2 cellular contexts compared by ENCODE assay signal in the genomic region with DNA sequence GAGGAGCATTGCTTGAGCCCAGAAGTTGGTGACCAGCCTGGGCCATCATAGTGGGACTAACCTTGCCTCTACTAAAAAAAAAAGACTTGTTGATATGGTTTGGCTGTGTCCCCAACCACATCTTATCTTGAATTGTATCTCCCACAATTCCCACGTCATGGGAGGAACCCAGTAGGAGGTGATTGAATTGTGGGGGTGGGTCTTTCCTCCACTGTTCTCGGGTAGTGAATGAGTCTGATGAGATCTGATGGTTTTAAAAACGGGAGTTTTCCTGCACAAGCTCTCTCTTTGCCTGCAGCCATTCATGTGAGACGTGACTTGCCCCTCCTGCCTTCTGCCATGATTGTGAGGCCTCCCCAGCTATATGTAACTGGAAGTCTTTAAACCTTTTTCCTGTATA.
TF ChIP-seq lines count a peak whose summit lies in the region.

No MANE protein-coding gene starts in this region.

TF ChIP-seq in HEK293, 187 proteins besides CTCF, POLR2A, EP300 and RAD21 (continued from another document):
- TF ChIP-seq, protein P1, sequence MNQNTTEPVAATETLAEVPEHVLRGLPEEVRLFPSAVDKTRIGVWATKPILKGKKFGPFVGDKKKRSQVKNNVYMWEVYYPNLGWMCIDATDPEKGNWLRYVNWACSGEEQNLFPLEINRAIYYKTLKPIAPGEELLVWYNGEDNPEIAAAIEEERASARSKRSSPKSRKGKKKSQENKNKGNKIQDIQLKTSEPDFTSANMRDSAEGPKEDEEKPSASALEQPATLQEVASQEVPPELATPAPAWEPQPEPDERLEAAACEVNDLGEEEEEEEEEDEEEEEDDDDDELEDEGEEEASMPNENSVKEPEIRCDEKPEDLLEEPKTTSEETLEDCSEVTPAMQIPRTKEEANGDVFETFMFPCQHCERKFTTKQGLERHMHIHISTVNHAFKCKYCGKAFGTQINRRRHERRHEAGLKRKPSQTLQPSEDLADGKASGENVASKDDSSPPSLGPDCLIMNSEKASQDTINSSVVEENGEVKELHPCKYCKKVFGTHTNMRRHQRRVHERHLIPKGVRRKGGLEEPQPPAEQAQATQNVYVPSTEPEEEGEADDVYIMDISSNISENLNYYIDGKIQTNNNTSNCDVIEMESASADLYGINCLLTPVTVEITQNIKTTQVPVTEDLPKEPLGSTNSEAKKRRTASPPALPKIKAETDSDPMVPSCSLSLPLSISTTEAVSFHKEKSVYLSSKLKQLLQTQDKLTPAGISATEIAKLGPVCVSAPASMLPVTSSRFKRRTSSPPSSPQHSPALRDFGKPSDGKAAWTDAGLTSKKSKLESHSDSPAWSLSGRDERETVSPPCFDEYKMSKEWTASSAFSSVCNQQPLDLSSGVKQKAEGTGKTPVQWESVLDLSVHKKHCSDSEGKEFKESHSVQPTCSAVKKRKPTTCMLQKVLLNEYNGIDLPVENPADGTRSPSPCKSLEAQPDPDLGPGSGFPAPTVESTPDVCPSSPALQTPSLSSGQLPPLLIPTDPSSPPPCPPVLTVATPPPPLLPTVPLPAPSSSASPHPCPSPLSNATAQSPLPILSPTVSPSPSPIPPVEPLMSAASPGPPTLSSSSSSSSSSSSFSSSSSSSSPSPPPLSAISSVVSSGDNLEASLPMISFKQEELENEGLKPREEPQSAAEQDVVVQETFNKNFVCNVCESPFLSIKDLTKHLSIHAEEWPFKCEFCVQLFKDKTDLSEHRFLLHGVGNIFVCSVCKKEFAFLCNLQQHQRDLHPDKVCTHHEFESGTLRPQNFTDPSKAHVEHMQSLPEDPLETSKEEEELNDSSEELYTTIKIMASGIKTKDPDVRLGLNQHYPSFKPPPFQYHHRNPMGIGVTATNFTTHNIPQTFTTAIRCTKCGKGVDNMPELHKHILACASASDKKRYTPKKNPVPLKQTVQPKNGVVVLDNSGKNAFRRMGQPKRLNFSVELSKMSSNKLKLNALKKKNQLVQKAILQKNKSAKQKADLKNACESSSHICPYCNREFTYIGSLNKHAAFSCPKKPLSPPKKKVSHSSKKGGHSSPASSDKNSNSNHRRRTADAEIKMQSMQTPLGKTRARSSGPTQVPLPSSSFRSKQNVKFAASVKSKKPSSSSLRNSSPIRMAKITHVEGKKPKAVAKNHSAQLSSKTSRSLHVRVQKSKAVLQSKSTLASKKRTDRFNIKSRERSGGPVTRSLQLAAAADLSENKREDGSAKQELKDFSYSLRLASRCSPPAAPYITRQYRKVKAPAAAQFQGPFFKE (tag by site-specific recombination; IDR thresholded peaks at IDR 0.05; ENCODE audit: borderline replicate concordance): no peak
- TF ChIP-seq ZNF701 (tag by site-specific recombination; IDR thresholded peaks at IDR 0.05) (no peak), ZFHX2 (tag by site-specific recombination; conservative IDR thresholded peaks at IDR 0.05) (peak; percentile 39; the same call in 1 of the 2 replicates)

TF ChIP-seq in WTC11, 78 proteins besides CTCF, POLR2A, EP300 and RAD21 (continued from another document):
- TF ChIP-seq, protein P2, sequence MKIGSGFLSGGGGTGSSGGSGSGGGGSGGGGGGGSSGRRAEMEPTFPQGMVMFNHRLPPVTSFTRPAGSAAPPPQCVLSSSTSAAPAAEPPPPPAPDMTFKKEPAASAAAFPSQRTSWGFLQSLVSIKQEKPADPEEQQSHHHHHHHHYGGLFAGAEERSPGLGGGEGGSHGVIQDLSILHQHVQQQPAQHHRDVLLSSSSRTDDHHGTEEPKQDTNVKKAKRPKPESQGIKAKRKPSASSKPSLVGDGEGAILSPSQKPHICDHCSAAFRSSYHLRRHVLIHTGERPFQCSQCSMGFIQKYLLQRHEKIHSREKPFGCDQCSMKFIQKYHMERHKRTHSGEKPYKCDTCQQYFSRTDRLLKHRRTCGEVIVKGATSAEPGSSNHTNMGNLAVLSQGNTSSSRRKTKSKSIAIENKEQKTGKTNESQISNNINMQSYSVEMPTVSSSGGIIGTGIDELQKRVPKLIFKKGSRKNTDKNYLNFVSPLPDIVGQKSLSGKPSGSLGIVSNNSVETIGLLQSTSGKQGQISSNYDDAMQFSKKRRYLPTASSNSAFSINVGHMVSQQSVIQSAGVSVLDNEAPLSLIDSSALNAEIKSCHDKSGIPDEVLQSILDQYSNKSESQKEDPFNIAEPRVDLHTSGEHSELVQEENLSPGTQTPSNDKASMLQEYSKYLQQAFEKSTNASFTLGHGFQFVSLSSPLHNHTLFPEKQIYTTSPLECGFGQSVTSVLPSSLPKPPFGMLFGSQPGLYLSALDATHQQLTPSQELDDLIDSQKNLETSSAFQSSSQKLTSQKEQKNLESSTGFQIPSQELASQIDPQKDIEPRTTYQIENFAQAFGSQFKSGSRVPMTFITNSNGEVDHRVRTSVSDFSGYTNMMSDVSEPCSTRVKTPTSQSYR (CRISPR knock-in tag; IDR thresholded peaks at IDR 0.05): no peak
- TF ChIP-seq SOX15 (CRISPR knock-in tag; IDR thresholded peaks at IDR 0.05): no peak
- TF ChIP-seq CREM (CRISPR knock-in tag; IDR thresholded peaks at IDR 0.05): no peak
- no peak for TF ChIP-seq ZNF232 (CRISPR knock-in tag; IDR thresholded peaks at IDR 0.05)
- no peak for TF ChIP-seq NFATC4 (CRISPR knock-in tag; IDR thresholded peaks at IDR 0.05)
- no peak for TF ChIP-seq ZNF263 (CRISPR knock-in tag; IDR thresholded peaks at IDR 0.05; ENCODE audit: low read depth)
- TF ChIP-seq, protein P3, sequence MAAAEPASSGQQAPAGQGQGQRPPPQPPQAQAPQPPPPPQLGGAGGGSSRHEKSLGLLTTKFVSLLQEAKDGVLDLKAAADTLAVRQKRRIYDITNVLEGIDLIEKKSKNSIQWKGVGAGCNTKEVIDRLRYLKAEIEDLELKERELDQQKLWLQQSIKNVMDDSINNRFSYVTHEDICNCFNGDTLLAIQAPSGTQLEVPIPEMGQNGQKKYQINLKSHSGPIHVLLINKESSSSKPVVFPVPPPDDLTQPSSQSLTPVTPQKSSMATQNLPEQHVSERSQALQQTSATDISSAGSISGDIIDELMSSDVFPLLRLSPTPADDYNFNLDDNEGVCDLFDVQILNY (CRISPR knock-in tag; IDR thresholded peaks at IDR 0.05): no peak
- TF ChIP-seq, protein P4, sequence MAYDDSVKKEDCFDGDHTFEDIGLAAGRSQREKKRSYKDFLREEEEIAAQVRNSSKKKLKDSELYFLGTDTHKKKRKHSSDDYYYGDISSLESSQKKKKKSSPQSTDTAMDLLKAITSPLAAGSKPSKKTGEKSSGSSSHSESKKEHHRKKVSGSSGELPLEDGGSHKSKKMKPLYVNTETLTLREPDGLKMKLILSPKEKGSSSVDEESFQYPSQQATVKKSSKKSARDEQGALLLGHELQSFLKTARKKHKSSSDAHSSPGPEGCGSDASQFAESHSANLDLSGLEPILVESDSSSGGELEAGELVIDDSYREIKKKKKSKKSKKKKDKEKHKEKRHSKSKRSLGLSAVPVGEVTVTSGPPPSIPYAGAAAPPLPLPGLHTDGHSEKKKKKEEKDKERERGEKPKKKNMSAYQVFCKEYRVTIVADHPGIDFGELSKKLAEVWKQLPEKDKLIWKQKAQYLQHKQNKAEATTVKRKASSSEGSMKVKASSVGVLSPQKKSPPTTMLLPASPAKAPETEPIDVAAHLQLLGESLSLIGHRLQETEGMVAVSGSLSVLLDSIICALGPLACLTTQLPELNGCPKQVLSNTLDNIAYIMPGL (CRISPR knock-in tag; IDR thresholded peaks at IDR 0.05): no peak
- TF ChIP-seq, protein P5, sequence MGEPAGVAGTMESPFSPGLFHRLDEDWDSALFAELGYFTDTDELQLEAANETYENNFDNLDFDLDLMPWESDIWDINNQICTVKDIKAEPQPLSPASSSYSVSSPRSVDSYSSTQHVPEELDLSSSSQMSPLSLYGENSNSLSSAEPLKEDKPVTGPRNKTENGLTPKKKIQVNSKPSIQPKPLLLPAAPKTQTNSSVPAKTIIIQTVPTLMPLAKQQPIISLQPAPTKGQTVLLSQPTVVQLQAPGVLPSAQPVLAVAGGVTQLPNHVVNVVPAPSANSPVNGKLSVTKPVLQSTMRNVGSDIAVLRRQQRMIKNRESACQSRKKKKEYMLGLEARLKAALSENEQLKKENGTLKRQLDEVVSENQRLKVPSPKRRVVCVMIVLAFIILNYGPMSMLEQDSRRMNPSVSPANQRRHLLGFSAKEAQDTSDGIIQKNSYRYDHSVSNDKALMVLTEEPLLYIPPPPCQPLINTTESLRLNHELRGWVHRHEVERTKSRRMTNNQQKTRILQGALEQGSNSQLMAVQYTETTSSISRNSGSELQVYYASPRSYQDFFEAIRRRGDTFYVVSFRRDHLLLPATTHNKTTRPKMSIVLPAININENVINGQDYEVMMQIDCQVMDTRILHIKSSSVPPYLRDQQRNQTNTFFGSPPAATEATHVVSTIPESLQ (CRISPR knock-in tag; IDR thresholded peaks at IDR 0.05): no peak
- no peak for TF ChIP-seq EMX1 (CRISPR knock-in tag; IDR thresholded peaks at IDR 0.05)
- TF ChIP-seq ZNF317 (CRISPR knock-in tag; IDR thresholded peaks at IDR 0.05; ENCODE audit: borderline replicate concordance, low read depth): no peak
- TF ChIP-seq, protein P6, sequence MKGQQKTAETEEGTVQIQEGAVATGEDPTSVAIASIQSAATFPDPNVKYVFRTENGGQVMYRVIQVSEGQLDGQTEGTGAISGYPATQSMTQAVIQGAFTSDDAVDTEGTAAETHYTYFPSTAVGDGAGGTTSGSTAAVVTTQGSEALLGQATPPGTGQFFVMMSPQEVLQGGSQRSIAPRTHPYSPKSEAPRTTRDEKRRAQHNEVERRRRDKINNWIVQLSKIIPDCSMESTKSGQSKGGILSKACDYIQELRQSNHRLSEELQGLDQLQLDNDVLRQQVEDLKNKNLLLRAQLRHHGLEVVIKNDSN (CRISPR knock-in tag; IDR thresholded peaks at IDR 0.05): no peak
- no peak for TF ChIP-seq NR1H2 (CRISPR knock-in tag; IDR thresholded peaks at IDR 0.05)
- TF ChIP-seq NFYB (CRISPR knock-in tag; conservative IDR thresholded peaks at IDR 0.05; ENCODE audit: low read depth): no peak
- TF ChIP-seq, protein P7, sequence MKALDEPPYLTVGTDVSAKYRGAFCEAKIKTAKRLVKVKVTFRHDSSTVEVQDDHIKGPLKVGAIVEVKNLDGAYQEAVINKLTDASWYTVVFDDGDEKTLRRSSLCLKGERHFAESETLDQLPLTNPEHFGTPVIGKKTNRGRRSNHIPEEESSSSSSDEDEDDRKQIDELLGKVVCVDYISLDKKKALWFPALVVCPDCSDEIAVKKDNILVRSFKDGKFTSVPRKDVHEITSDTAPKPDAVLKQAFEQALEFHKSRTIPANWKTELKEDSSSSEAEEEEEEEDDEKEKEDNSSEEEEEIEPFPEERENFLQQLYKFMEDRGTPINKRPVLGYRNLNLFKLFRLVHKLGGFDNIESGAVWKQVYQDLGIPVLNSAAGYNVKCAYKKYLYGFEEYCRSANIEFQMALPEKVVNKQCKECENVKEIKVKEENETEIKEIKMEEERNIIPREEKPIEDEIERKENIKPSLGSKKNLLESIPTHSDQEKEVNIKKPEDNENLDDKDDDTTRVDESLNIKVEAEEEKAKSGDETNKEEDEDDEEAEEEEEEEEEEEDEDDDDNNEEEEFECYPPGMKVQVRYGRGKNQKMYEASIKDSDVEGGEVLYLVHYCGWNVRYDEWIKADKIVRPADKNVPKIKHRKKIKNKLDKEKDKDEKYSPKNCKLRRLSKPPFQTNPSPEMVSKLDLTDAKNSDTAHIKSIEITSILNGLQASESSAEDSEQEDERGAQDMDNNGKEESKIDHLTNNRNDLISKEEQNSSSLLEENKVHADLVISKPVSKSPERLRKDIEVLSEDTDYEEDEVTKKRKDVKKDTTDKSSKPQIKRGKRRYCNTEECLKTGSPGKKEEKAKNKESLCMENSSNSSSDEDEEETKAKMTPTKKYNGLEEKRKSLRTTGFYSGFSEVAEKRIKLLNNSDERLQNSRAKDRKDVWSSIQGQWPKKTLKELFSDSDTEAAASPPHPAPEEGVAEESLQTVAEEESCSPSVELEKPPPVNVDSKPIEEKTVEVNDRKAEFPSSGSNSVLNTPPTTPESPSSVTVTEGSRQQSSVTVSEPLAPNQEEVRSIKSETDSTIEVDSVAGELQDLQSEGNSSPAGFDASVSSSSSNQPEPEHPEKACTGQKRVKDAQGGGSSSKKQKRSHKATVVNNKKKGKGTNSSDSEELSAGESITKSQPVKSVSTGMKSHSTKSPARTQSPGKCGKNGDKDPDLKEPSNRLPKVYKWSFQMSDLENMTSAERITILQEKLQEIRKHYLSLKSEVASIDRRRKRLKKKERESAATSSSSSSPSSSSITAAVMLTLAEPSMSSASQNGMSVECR (CRISPR knock-in tag; IDR thresholded peaks at IDR 0.05; ENCODE audit: borderline replicate concordance): no peak
- TF ChIP-seq FOXK1 (CRISPR knock-in tag; IDR thresholded peaks at IDR 0.05): no peak
- no peak for TF ChIP-seq GTF2I (CRISPR knock-in tag; conservative IDR thresholded peaks at IDR 0.05)
- no peak for TF ChIP-seq CBFB (CRISPR knock-in tag; IDR thresholded peaks at IDR 0.05; ENCODE audit: low read depth)
- TF ChIP-seq, protein P8, sequence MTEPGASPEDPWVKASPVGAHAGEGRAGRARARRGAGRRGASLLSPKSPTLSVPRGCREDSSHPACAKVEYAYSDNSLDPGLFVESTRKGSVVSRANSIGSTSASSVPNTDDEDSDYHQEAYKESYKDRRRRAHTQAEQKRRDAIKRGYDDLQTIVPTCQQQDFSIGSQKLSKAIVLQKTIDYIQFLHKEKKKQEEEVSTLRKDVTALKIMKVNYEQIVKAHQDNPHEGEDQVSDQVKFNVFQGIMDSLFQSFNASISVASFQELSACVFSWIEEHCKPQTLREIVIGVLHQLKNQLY (CRISPR knock-in tag; IDR thresholded peaks at IDR 0.05): no peak
